8 cellular contexts compared by ENCODE assay signal in genomic region chr1:165842363-165843129, GRCh38. TPM values are rescaled to one million over a fixed set of nuclear protein-coding genes. Genes with fewer than 3 reads are reported as not detected.
DNase-seq lines count a peak whose midpoint lies in the region; ATAC-seq and TF ChIP-seq lines count a peak whose summit lies in the region.

No MANE protein-coding gene starts in this region.

- POLR2A ChIA-PET in naive thymus-derived CD8-positive, alpha-beta T cell (lab: Charles Lee), result interaction anchor here (0.6 kb wide), 1 partner anchor 71 kb away, joined by 4 read pairs; no protein-coding TSS in a partner anchor

- H3K36me3 ChIP-seq in MG63, result peaks cover 11% of the 10 kb centered on the region

- H3K27me3 ChIP-seq in MG63, result no peaks in the 10 kb centered on the region

- peaks cover 32% of the 10 kb centered on the region for H3K4me1 Mint-ChIP-seq in activated naive CD8-positive, alpha-beta T cell treated with anti-CD3 and anti-CD28 coated beads for 36 hours
- peaks cover 15 to 25% (median 19%) of the 10 kb centered on the region in 4 donors for H3K4me1 Mint-ChIP-seq in naive thymus-derived CD8-positive, alpha-beta T cell

- H3K4me3 ChIP-seq in GM12865 (ENCODE audit: low read depth, low read length), result no peak overlapping the region
- no peak overlapping the region for H3K4me3 ChIP-seq in MG63
- no peak overlapping the region for H3K4me3 ChIP-seq in coronary artery

- peak overlapping the region; percentile 29 for H3K4me3 Mint-ChIP-seq in activated naive CD8-positive, alpha-beta T cell treated with anti-CD3 and anti-CD28 coated beads for 36 hours
- H3K4me3 Mint-ChIP-seq in naive thymus-derived CD8-positive, alpha-beta T cell, result peak overlapping the region in 8 of 10 donors; percentile 3 to 67 (median 30)

- no peaks in the 10 kb centered on the region for H3K9me3 Mint-ChIP-seq in activated naive CD8-positive, alpha-beta T cell treated with anti-CD3 and anti-CD28 coated beads for 36 hours
- no peaks in the 10 kb centered on the region for H3K9me3 Mint-ChIP-seq in naive thymus-derived CD8-positive, alpha-beta T cell

- H3K9me3 ChIP-seq in MG63, result peaks cover 4% of the 10 kb centered on the region

- H3K27me3 Mint-ChIP-seq in activated naive CD8-positive, alpha-beta T cell treated with anti-CD3 and anti-CD28 coated beads for 36 hours, result no peaks in the 10 kb centered on the region
- H3K27me3 Mint-ChIP-seq in naive thymus-derived CD8-positive, alpha-beta T cell, result peaks cover 2 to 9% (median 3%) of the 10 kb centered on the region in 5 donors

- H3K36me3 Mint-ChIP-seq in activated naive CD8-positive, alpha-beta T cell treated with anti-CD3 and anti-CD28 coated beads for 36 hours, result peaks cover 29% of the 10 kb centered on the region
- no peaks in the 10 kb centered on the region for H3K36me3 Mint-ChIP-seq in naive thymus-derived CD8-positive, alpha-beta T cell

- TF ChIP-seq CTCF in GM12865 (IDR thresholded peaks at IDR 0.05; ENCODE audit: insufficient read depth, low read depth, low read length, missing control alignments) (no peak), coronary artery (IDR thresholded peaks at IDR 0.05) (no peak)

- DNase-seq in GM12865 (ENCODE audit: low read depth), result peak; percentile 78
- peak; percentile 63 for DNase-seq in MG63
- DNase-seq in activated naive CD8-positive, alpha-beta T cell treated with anti-CD3 and anti-CD28 coated beads for 36 hours, result no peak
- peak in 3 of 10 donors; percentile 35 to 52 (median 45) for DNase-seq in naive thymus-derived CD8-positive, alpha-beta T cell
- DNase-seq in T-helper 9 cell, result no peak
- DNase-seq in coronary artery (ENCODE audit: low spot score), result no peak

- no peak overlapping the region for H3K27ac ChIP-seq in coronary artery

- H3K27ac Mint-ChIP-seq in activated naive CD8-positive, alpha-beta T cell treated with anti-CD3 and anti-CD28 coated beads for 36 hours, result no peak overlapping the region
- H3K27ac Mint-ChIP-seq in naive thymus-derived CD8-positive, alpha-beta T cell, result peak overlapping the region in 5 of 10 donors; percentile 3 to 72 (median 29)

- ATAC-seq in GM21529 (IDR thresholded peaks at IDR 0.05; ENCODE audit: unreplicated experiment) (peak; percentile 69), HG02588 (IDR thresholded peaks at IDR 0.05; ENCODE audit: unreplicated experiment) (no peak)
- peak; percentile 59 to 94 for ATAC-seq in naive thymus-derived CD8-positive, alpha-beta T cell

RNA-seq across cellular contexts. Expression of gene UCK2, which starts 15.1 kb away (rescaled TPM):
- 75.8 and 130 TPM in 2 replicates for total RNA-seq in MG63 (2014; rRNA removed; shearing (Covaris generic); ENCODE audit: low replicate concordance)
- total RNA-seq in activated naive CD8-positive, alpha-beta T cell treated with anti-CD3 and anti-CD28 coated beads for 36 hours, result 10 to 100 TPM; 88.6 to 92.2 TPM
- total RNA-seq in naive thymus-derived CD8-positive, alpha-beta T cell, result 1 to 10 TPM; 2.1 to 3.5 TPM
- 1 to 10 TPM; 1.1 to 5.3 (median 2.3) TPM for polyA plus RNA-seq in naive thymus-derived CD8-positive, alpha-beta T cell

Comparison
In these comparisons a context has a peak if more than half of its experiments do, and no peak if none do; other contexts are left out.
1. DNase-seq: peak in GM12865 (single experiment) and MG63 (single experiment); none in activated naive CD8-positive, alpha-beta T cell treated with anti-CD3 and anti-CD28 coated beads for 36 hours (single experiment), T-helper 9 cell (single experiment) and coronary artery (single experiment).
2. RNA of gene UCK2, which starts 15.1 kb away (total RNA-seq): 75.8 to 130 TPM in MG63 and 88.6 to 92.2 TPM in activated naive CD8-positive, alpha-beta T cell treated with anti-CD3 and anti-CD28 coated beads for 36 hours; 2.1 to 3.5 TPM in naive thymus-derived CD8-positive, alpha-beta T cell; every median in the first group is over 10 times any median in the second.